In the genomic region with DNA sequence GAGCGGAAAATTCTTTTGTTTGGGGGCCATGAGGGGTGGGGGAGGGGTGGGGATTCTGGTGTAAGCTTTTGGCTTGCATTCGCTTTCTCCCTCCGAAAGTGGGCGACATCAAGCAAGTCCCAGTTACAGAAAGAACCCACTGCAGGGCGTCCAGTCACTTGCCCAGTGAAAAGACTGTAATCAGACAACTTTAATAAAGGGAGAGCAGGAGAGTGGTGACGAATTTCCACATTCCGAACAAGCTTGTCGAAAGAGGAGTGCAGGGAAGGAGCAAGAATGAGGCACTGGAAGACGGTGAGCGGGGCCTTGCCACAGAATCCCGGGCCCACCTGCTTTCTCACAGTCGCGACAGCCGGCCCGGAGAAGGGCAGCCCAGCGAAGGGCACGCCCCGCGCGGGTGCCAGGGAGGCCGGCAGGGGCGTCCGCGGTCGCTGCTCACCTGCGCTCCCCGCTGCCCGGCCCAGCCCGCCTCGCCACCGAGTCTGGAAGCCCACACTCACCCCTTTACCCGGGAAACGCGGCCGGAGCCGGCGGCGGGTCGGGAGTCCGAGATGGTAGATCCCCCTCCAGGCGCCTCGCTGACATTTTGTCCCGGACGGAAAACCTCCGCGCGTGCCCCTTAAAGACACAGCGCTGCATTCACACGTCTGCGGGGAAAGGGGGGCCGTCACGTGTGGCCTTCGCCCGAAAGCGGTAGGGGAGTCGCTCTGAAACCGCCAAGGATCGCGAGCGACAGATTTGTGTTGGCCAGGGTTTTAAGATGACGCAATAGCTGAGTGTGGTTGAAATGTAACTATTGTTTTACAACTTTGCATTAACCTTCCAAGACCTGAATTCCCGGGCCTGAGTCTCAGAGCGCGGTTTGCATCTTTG, we compare ENCODE assay signal across 1 cellular context.
A peak's percentile ranks its signal among the peaks of the same experiment; 100 is the strongest.
TF ChIP-seq lines count a peak whose summit lies in the region.

Gene ZBED3, minus strand, starts transcription at position 675 of the 873 bp plus-strand sequence. CDS start 9,407 bp downstream, outside the sequence.

TF ChIP-seq in HepG2, 621 proteins besides CTCF, POLR2A, EP300 and RAD21 (continued from another document and continues in another):
- TF ChIP-seq ZNF3 (CRISPR knock-in tag; IDR thresholded peaks at IDR 0.05) (no peak), TGIF2 (CRISPR knock-in tag; IDR thresholded peaks at IDR 0.05) (no peak; the same call in 1 of the 2 replicates), HNRNPL (IDR thresholded peaks at IDR 0.05; ENCODE audit: low read depth, low read length) (no peak), ZBTB21 (CRISPR knock-in tag; IDR thresholded peaks at IDR 0.05) (no peak), PHF8 (CRISPR knock-in tag; IDR thresholded peaks at IDR 0.05) (peak; percentile 71; the same call in 1 of the 2 replicates), DBP (CRISPR knock-in tag; IDR thresholded peaks at IDR 0.05; ENCODE audit: not compliant biosample characterization) (no peak), IRF9 (CRISPR knock-in tag; IDR thresholded peaks at IDR 0.05; ENCODE audit: borderline replicate concordance) (0 out of 2 replicates have a peak, but pooled peaks have one; percentile 18), KDM3A (CRISPR knock-in tag; IDR thresholded peaks at IDR 0.05; ENCODE audit: low read depth) (no peak), DRAP1 (CRISPR knock-in tag; IDR thresholded peaks at IDR 0.05) (no peak), PRDM10 (CRISPR knock-in tag; IDR thresholded peaks at IDR 0.05; ENCODE audit: low read depth) (no peak; the same call in 1 of the 2 replicates), ZNF781 (CRISPR knock-in tag; IDR thresholded peaks at IDR 0.05; ENCODE audit: borderline replicate concordance, not compliant biosample characterization) (no peak), LCORL (IDR thresholded peaks at IDR 0.05) (no peak), LCORL (CRISPR knock-in tag; IDR thresholded peaks at IDR 0.05) (peak; percentile 34), FOSL1 (CRISPR knock-in tag; IDR thresholded peaks at IDR 0.05; ENCODE audit: borderline replicate concordance) (no peak), MIXL1 (CRISPR knock-in tag; IDR thresholded peaks at IDR 0.05) (no peak; the same call in 1 of the 2 replicates), KIAA2018 (CRISPR knock-in tag; IDR thresholded peaks at IDR 0.05; ENCODE audit: borderline replicate concordance) (no peak), HOXD1 (CRISPR knock-in tag; IDR thresholded peaks at IDR 0.05) (peak; percentile 50; the same call in 1 of the 2 replicates), ZNF550 (CRISPR knock-in tag; IDR thresholded peaks at IDR 0.05; ENCODE audit: borderline replicate concordance) (no peak), SYNCRIP (IDR thresholded peaks at IDR 0.05; ENCODE audit: insufficient read depth, low read depth, low read length) (no peak), NFE2L2 (IDR thresholded peaks at IDR 0.05; ENCODE audit: low read length) (no peak), ZBTB1 (CRISPR knock-in tag; IDR thresholded peaks at IDR 0.05; ENCODE audit: borderline replicate concordance) (no peak), ATF7-NPFF (CRISPR knock-in tag; IDR thresholded peaks at IDR 0.05; ENCODE audit: low read depth) (peak; percentile 28; the same call in 1 of the 2 replicates), JUN (CRISPR knock-in tag; IDR thresholded peaks at IDR 0.05) (no peak), E2F1 (CRISPR knock-in tag; IDR thresholded peaks at IDR 0.05) (peak; percentile 68; the same call in 1 of the 2 replicates), NONO (IDR thresholded peaks at IDR 0.05) (no peak), NONO (CRISPR knock-in tag; conservative IDR thresholded peaks at IDR 0.05) (no peak), ZNF670 (CRISPR knock-in tag; IDR thresholded peaks at IDR 0.05; ENCODE audit: borderline replicate concordance) (no peak), EEA1 (CRISPR knock-in tag; IDR thresholded peaks at IDR 0.05; ENCODE audit: borderline replicate concordance) (no peak)
- TF ChIP-seq, protein P1, sequence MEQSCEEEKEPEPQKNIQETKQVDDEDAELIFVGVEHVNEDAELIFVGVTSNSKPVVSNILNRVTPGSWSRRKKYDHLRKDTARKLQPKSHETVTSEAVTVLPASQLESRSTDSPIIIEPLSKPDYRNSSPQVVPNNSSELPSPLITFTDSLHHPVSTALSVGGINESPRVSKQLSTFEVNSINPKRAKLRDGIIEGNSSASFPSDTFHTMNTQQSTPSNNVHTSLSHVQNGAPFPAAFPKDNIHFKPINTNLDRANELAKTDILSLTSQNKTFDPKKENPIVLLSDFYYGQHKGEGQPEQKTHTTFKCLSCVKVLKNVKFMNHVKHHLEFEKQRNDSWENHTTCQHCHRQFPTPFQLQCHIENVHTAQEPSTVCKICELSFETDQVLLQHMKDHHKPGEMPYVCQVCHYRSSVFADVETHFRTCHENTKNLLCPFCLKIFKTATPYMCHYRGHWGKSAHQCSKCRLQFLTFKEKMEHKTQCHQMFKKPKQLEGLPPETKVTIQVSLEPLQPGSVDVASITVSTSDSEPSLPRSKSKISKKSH (CRISPR knock-in tag; IDR thresholded peaks at IDR 0.05; ENCODE audit: borderline replicate concordance) = no peak
- TF ChIP-seq, protein P2, sequence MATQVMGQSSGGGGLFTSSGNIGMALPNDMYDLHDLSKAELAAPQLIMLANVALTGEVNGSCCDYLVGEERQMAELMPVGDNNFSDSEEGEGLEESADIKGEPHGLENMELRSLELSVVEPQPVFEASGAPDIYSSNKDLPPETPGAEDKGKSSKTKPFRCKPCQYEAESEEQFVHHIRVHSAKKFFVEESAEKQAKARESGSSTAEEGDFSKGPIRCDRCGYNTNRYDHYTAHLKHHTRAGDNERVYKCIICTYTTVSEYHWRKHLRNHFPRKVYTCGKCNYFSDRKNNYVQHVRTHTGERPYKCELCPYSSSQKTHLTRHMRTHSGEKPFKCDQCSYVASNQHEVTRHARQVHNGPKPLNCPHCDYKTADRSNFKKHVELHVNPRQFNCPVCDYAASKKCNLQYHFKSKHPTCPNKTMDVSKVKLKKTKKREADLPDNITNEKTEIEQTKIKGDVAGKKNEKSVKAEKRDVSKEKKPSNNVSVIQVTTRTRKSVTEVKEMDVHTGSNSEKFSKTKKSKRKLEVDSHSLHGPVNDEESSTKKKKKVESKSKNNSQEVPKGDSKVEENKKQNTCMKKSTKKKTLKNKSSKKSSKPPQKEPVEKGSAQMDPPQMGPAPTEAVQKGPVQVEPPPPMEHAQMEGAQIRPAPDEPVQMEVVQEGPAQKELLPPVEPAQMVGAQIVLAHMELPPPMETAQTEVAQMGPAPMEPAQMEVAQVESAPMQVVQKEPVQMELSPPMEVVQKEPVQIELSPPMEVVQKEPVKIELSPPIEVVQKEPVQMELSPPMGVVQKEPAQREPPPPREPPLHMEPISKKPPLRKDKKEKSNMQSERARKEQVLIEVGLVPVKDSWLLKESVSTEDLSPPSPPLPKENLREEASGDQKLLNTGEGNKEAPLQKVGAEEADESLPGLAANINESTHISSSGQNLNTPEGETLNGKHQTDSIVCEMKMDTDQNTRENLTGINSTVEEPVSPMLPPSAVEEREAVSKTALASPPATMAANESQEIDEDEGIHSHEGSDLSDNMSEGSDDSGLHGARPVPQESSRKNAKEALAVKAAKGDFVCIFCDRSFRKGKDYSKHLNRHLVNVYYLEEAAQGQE (IDR thresholded peaks at IDR 0.05; ENCODE audit: borderline replicate concordance in 1 of 2, low read depth in 1 of 2, low read length in 2 of 2) = no peak
